Comparison of ENCODE assay signal across 21 cellular contexts in genomic region chr13:22648325-22648758, GRCh38.
A peak's percentile ranks its signal among the peaks of the same experiment; 100 is the strongest.
DNase-seq lines count a peak whose midpoint lies in the region; ATAC-seq and TF ChIP-seq lines count a peak whose summit lies in the region.
"Had no signal": no experiment of that assay in that cellular context is flagged by ENCODE, and none has a peak within 500 bp of the region (broad histone marks: within the 10 kb centered on the region; RNA-seq: fewer than 3 reads in every experiment).

No MANE protein-coding gene starts in this region.

- H3K27me3 ChIP-seq in H7 (ENCODE audit: control insufficient read depth, insufficient read depth, low read length), result no peaks in the 10 kb centered on the region
- H3K27me3 ChIP-seq in stomach, result no peaks in the 10 kb centered on the region
- no peaks in the 10 kb centered on the region for H3K27me3 ChIP-seq in CD8-positive, alpha-beta memory T cell (ENCODE audit: insufficient read depth, low read length, poor library complexity, severe bottlenecking)
- H3K27me3 ChIP-seq: vagina had no signal

- no peaks in the 10 kb centered on the region for H3K36me3 ChIP-seq in H7 (replicated peaks; ENCODE audit: control insufficient read depth, insufficient read depth, low read length)
- H3K36me3 ChIP-seq in stomach, result no peaks in the 10 kb centered on the region
- no peaks in the 10 kb centered on the region for H3K36me3 ChIP-seq in CD8-positive, alpha-beta memory T cell (ENCODE audit: insufficient read depth, low read length)
- H3K36me3 ChIP-seq: prostate gland, vagina had no signal

- H3K9me3 Mint-ChIP-seq in mesothelial cell of epicardium, result no peaks in the 10 kb centered on the region
- peaks cover 3% of the 10 kb centered on the region for H3K9me3 Mint-ChIP-seq in Calu3 (ENCODE audit: low read depth, unreplicated experiment)
- H3K9me3 Mint-ChIP-seq in CD8-positive, alpha-beta memory T cell, result peaks cover 0 to 2% (median 0%) of the 10 kb centered on the region in 5 donors
- H3K9me3 Mint-ChIP-seq: activated CD4-positive, alpha-beta memory T cell treated with anti-CD3 and anti-CD28 coated beads for 36 hours; memory B cell had no signal

- H3K4me1 ChIP-seq in stomach, result peaks cover 0 to 9% (median 7%) of the 10 kb centered on the region in 4 donors
- H3K4me1 ChIP-seq in CD8-positive, alpha-beta memory T cell (ENCODE audit: insufficient read depth, low read length), result no peaks in the 10 kb centered on the region
- H3K4me1 ChIP-seq: prostate gland, vagina had no signal

- no peak overlapping the region for H3K27ac ChIP-seq in stomach
- H3K27ac ChIP-seq in CD8-positive, alpha-beta memory T cell (ENCODE audit: low read depth, low read length), result no peak overlapping the region
- H3K27ac ChIP-seq: C4-2B, prostate gland, vagina had no signal

- 30 to 43% (median 40%) methylated on average over 5 of the region's 5 CpGs for WGBS in stomach, 5 donors

- H3K4me3 ChIP-seq in H7 (ENCODE audit: insufficient read depth, low read depth, low read length) (no peak overlapping the region), stomach (no peak overlapping the region)
- H3K4me3 ChIP-seq in CD8-positive, alpha-beta memory T cell (ENCODE audit: low read length), result no peak overlapping the region
- H3K4me3 ChIP-seq: prostate gland, vagina had no signal

- POLR2A ChIA-PET in CD8-positive, alpha-beta memory T cell (lab: Charles Lee), result no interaction called here

- TF ChIP-seq EP300 in stomach (IDR thresholded peaks at IDR 0.05), result no peak

- BruUV-seq in Calu3 (replicated peaks; lab: Mats Ljungman, UMichigan), result no TSS peak

- H3K36me3 Mint-ChIP-seq in mesothelial cell of epicardium (no peaks in the 10 kb centered on the region), Calu3 (ENCODE audit: insufficient read depth, unreplicated experiment) (no peaks in the 10 kb centered on the region)
- H3K36me3 Mint-ChIP-seq in CD8-positive, alpha-beta memory T cell, result no peaks in the 10 kb centered on the region
- H3K36me3 Mint-ChIP-seq: activated CD4-positive, alpha-beta memory T cell treated with anti-CD3 and anti-CD28 coated beads for 36 hours; memory B cell; natural killer cell treated with Interleukin-12 subunit alpha and Interleukin-12 subunit beta and Interleukin-15 and Interleukin-18, amount 100 ng/mL, for 72 hours had no signal

- TF ChIP-seq CTCF in mesothelial cell of epicardium (IDR thresholded peaks at IDR 0.05; ENCODE audit: unreplicated experiment) (no peak), stomach (IDR thresholded peaks at IDR 0.05) (no peak), Calu3 (IDR thresholded peaks at IDR 0.05; ENCODE audit: unreplicated experiment) (no peak)

- peak overlapping the region; percentile 81 for H3K27ac Mint-ChIP-seq in mesothelial cell of epicardium
- H3K27ac Mint-ChIP-seq in Calu3 (ENCODE audit: unreplicated experiment), result no peak overlapping the region
- H3K27ac Mint-ChIP-seq in CD8-positive, alpha-beta memory T cell, result peak overlapping the region in 1 of 8 donors; percentile 33
- H3K27ac Mint-ChIP-seq: activated CD4-positive, alpha-beta memory T cell treated with anti-CD3 and anti-CD28 coated beads for 36 hours; memory B cell; natural killer cell treated with Interleukin-12 subunit alpha and Interleukin-12 subunit beta and Interleukin-15 and Interleukin-18, amount 100 ng/mL, for 72 hours had no signal

- H3K27me3 Mint-ChIP-seq in mesothelial cell of epicardium (ENCODE audit: low read depth), result no peaks in the 10 kb centered on the region
- H3K27me3 Mint-ChIP-seq in Calu3 (ENCODE audit: unreplicated experiment), result no peaks in the 10 kb centered on the region
- peaks cover 0 to 1% of the 10 kb centered on the region in 2 donors for H3K27me3 Mint-ChIP-seq in CD8-positive, alpha-beta memory T cell
- H3K27me3 Mint-ChIP-seq: activated CD4-positive, alpha-beta memory T cell treated with anti-CD3 and anti-CD28 coated beads for 36 hours; memory B cell; natural killer cell treated with Interleukin-12 subunit alpha and Interleukin-12 subunit beta and Interleukin-15 and Interleukin-18, amount 100 ng/mL, for 72 hours had no signal

- TF ChIP-seq POLR2A in stomach (IDR thresholded peaks at IDR 0.05), result no peak

- ATAC-seq in GM18511 (IDR thresholded peaks at IDR 0.05; ENCODE audit: unreplicated experiment) (no peak), GM18517 (IDR thresholded peaks at IDR 0.05; ENCODE audit: unreplicated experiment) (no peak)
- ATAC-seq: natural killer cell treated with Interleukin-12 subunit alpha and Interleukin-12 subunit beta and Interleukin-15 and Interleukin-18, amount 100 ng/mL, for 72 hours had no signal

- no peaks in the 10 kb centered on the region for H3K9me3 ChIP-seq in stomach
- H3K9me3 ChIP-seq in CD8-positive, alpha-beta memory T cell (ENCODE audit: low read length), result no peaks in the 10 kb centered on the region
- H3K9me3 ChIP-seq: prostate gland, SK-N-SH, vagina had no signal

- DNase-seq in H7, result peak; percentile 39
- peak; percentile 51 for DNase-seq in ecto neural progenitor cell (ENCODE audit: low spot score)
- no peak for DNase-seq in mesothelial cell of epicardium (ENCODE audit: low spot score in 2 of 2, unreplicated experiment in 2 of 2)
- DNase-seq in stomach, result peak; percentile 51
- no peak for DNase-seq in Calu3
- DNase-seq in CD8-positive, alpha-beta memory T cell, result no peak
- DNase-seq: ACHN; activated CD4-positive, alpha-beta memory T cell treated with anti-CD3 and anti-CD28 coated beads for 36 hours; activated CD4-positive, CD25-positive, alpha-beta regulatory T cell; activated gamma-delta T cell treated with Interleukin-2 at 50 U/mL for 16 hours; NCI-H1694 treated with DMSO at 0.1 percent for 48 hours; SK-N-SH; stimulated activated CD8-positive, alpha-beta memory T cell treated with anti-CD3 and anti-CD28 coated beads, Interleukin-4, amount 100 ng/mL, for 48 hours; T-helper 9 cell had no signal

- H3K4me1 Mint-ChIP-seq in mesothelial cell of epicardium (peaks cover 34% of the 10 kb centered on the region), Calu3 (ENCODE audit: low read depth, unreplicated experiment) (no peaks in the 10 kb centered on the region)
- no peaks in the 10 kb centered on the region for H3K4me1 Mint-ChIP-seq in CD8-positive, alpha-beta memory T cell
- H3K4me1 Mint-ChIP-seq: memory B cell had no signal

- CTCF ChIA-PET in Calu3 (lab: Charles Lee), result no interaction called here
- CTCF ChIA-PET in CD8-positive, alpha-beta memory T cell (lab: Charles Lee), result no interaction called here

- no peak overlapping the region for H3K4me3 Mint-ChIP-seq in mesothelial cell of epicardium
- H3K4me3 Mint-ChIP-seq in Calu3 (ENCODE audit: low read depth, unreplicated experiment), result no peak overlapping the region
- H3K4me3 Mint-ChIP-seq in CD8-positive, alpha-beta memory T cell, result no peak overlapping the region
- H3K4me3 Mint-ChIP-seq: activated CD4-positive, alpha-beta memory T cell treated with anti-CD3 and anti-CD28 coated beads for 36 hours; memory B cell; natural killer cell treated with Interleukin-12 subunit alpha and Interleukin-12 subunit beta and Interleukin-15 and Interleukin-18, amount 100 ng/mL, for 72 hours had no signal

- intact Hi-C loops in stomach (cut with DNase I; ENCODE audit: low total_unique reads), result no loop called here
- intact Hi-C loops in Calu3 (cut with micrococcal nuclease; ENCODE audit: unreplicated experiment), result no loop called here

Comparison
In these comparisons a context has a peak if more than half of its experiments do, and no peak if none do; other contexts are left out.
1. DNase-seq: peak in H7 (single experiment), ecto neural progenitor cell (single experiment) and stomach (single experiment); none in mesothelial cell of epicardium (0 of 2), Calu3 (single experiment) and CD8-positive, alpha-beta memory T cell (0 of 5).